In genomic region chr10:47968988-47969387, GRCh38 we compare ENCODE assay signal across 8 cellular contexts.
DNase-seq lines count a peak whose midpoint lies in the region; ATAC-seq and TF ChIP-seq lines count a peak whose summit lies in the region.
"Not testable (repeated sequence)": the region's sequence is repeated elsewhere in the genome, so short reads cannot be mapped to it uniquely, and the experiment has no call there.

No MANE protein-coding gene starts in this region.

- TF ChIP-seq CTCF in GM12864 (IDR thresholded peaks at IDR 0.05; ENCODE audit: low read depth, low read length, missing control alignments) = not testable (repeated sequence)

- peak; percentile 96 for ATAC-seq in GM19023 (IDR thresholded peaks at IDR 0.05; ENCODE audit: unreplicated experiment)
- peak; percentile 93 for ATAC-seq in GM19463 (IDR thresholded peaks at IDR 0.05; ENCODE audit: unreplicated experiment)
- peak; percentile 75 for ATAC-seq in GM21786 (IDR thresholded peaks at IDR 0.05; ENCODE audit: unreplicated experiment)
- peak; percentile 95 for ATAC-seq in HG02852 (IDR thresholded peaks at IDR 0.05; ENCODE audit: unreplicated experiment)
- ATAC-seq in HG03097 (IDR thresholded peaks at IDR 0.05; ENCODE audit: low FRiP score, unreplicated experiment) = peak; percentile 51
- ATAC-seq in HG03432 (IDR thresholded peaks at IDR 0.05; ENCODE audit: unreplicated experiment) = peak; percentile 74

- in situ Hi-C loops in KBM-7 (cut with MboI; ENCODE audit: low pct_unique_long_range_greater_than_20kb, low sequenced_read_pairs) = not testable (repeated sequence)

- not testable (repeated sequence) for H3K4me3 ChIP-seq in GM12864 (ENCODE audit: low read depth, low read length)

- DNase-seq in GM12864 (ENCODE audit: low read depth) (peak; percentile 22), KBM-7 (peak; percentile 3)
